ENCODE assay signal across 1 cellular context in genomic region chr17:57440522-57441269, GRCh38.
A peak's percentile ranks its signal among the peaks of the same experiment; 100 is the strongest.
TF ChIP-seq lines count a peak whose summit lies in the region.

No MANE protein-coding gene starts in this region.

TF ChIP-seq in HepG2, 621 proteins besides CTCF, POLR2A, EP300 and RAD21 (continued from another document and continues in another):
- TF ChIP-seq, protein P1, sequence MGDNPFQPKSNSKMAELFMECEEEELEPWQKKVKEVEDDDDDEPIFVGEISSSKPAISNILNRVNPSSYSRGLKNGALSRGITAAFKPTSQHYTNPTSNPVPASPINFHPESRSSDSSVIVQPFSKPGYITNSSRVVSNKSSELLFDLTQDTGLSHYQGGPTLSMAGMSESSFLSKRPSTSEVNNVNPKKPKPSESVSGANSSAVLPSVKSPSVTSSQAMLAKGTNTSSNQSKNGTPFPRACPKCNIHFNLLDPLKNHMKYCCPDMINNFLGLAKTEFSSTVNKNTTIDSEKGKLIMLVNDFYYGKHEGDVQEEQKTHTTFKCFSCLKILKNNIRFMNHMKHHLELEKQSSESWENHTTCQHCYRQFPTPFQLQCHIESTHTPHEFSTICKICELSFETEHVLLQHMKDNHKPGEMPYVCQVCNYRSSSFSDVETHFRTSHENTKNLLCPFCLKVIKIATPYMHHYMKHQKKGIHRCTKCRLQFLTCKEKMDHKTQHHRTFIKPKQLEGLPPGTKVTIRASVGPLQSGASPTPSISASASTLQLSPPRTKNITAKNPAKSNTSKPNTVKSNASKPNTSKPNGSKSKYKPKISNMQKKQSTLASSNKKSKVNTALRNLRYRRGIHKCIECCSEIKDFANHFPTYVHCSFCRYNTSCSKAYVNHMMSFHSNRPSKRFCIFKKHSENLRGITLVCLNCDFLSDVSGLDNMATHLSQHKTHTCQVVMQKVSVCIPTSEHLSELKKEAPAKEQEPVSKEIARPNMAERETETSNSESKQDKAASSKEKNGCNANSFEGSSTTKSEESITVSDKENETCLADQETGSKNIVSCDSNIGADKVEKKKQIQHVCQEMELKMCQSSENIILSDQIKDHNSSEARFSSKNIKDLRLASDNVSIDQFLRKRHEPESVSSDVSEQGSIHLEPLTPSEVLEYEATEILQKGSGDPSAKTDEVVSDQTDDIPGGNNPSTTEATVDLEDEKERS (CRISPR knock-in tag; IDR thresholded peaks at IDR 0.05) = no peak
- no peak for TF ChIP-seq MLXIP (CRISPR knock-in tag; IDR thresholded peaks at IDR 0.05; ENCODE audit: borderline replicate concordance)
- TF ChIP-seq BORCS8-MEF2B (CRISPR knock-in tag; IDR thresholded peaks at IDR 0.05) = no peak
- TF ChIP-seq ZBTB38 (CRISPR knock-in tag; IDR thresholded peaks at IDR 0.05) = peak; percentile 93
- TF ChIP-seq ZNF563 (CRISPR knock-in tag; IDR thresholded peaks at IDR 0.05) = no peak
- no peak for TF ChIP-seq HCFC1 (IDR thresholded peaks at IDR 0.05; ENCODE audit: low read depth, low read length)
- no peak for TF ChIP-seq MAFG (CRISPR knock-in tag; IDR thresholded peaks at IDR 0.05)
- no peak for TF ChIP-seq CENPX (CRISPR knock-in tag; IDR thresholded peaks at IDR 0.05)
- no peak for TF ChIP-seq HNRNPUL1 (IDR thresholded peaks at IDR 0.05; ENCODE audit: low read depth, low read length)
- TF ChIP-seq RBM22 (optimal IDR thresholded peaks at IDR 0.05; ENCODE audit: low read length) = peak; percentile 9
- TF ChIP-seq, protein P2, sequence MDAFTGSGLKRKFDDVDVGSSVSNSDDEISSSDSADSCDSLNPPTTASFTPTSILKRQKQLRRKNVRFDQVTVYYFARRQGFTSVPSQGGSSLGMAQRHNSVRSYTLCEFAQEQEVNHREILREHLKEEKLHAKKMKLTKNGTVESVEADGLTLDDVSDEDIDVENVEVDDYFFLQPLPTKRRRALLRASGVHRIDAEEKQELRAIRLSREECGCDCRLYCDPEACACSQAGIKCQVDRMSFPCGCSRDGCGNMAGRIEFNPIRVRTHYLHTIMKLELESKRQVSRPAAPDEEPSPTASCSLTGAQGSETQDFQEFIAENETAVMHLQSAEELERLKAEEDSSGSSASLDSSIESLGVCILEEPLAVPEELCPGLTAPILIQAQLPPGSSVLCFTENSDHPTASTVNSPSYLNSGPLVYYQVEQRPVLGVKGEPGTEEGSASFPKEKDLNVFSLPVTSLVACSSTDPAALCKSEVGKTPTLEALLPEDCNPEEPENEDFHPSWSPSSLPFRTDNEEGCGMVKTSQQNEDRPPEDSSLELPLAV (CRISPR knock-in tag; conservative IDR thresholded peaks at IDR 0.05; ENCODE audit: low read depth) = no peak
- TF ChIP-seq JUND (CRISPR knock-in tag; IDR thresholded peaks at IDR 0.05) = no peak
- no peak for TF ChIP-seq IRX3 (CRISPR knock-in tag; IDR thresholded peaks at IDR 0.05; ENCODE audit: borderline replicate concordance, low read depth)
- TF ChIP-seq CC2D1A (CRISPR knock-in tag; IDR thresholded peaks at IDR 0.05) = no peak
- no peak for TF ChIP-seq TMF1 (CRISPR knock-in tag; IDR thresholded peaks at IDR 0.05; ENCODE audit: low read depth)
- no peak for TF ChIP-seq ZSCAN25 (CRISPR knock-in tag; IDR thresholded peaks at IDR 0.05)
- TF ChIP-seq PHB2 (IDR thresholded peaks at IDR 0.05; ENCODE audit: partially characterized antibody) = no peak
- no peak for TF ChIP-seq ZNF576 (CRISPR knock-in tag; IDR thresholded peaks at IDR 0.05)
- no peak for TF ChIP-seq JUN (CRISPR knock-in tag; IDR thresholded peaks at IDR 0.05)
- TF ChIP-seq SNAPC5 (CRISPR knock-in tag; IDR thresholded peaks at IDR 0.05; ENCODE audit: borderline replicate concordance) = no peak
- TF ChIP-seq TCF7 (IDR thresholded peaks at IDR 0.05; ENCODE audit: low read depth) = no peak
- TF ChIP-seq NR2F2 (IDR thresholded peaks at IDR 0.05; ENCODE audit: borderline replicate concordance, low read depth) = peak; percentile 21; the same call in 1 of the 2 replicates
- peak; percentile 44; the same call in 1 of the 2 replicates for TF ChIP-seq ZNF598 (CRISPR knock-in tag; IDR thresholded peaks at IDR 0.05; ENCODE audit: borderline replicate concordance)
- TF ChIP-seq FOXC1 (CRISPR knock-in tag; IDR thresholded peaks at IDR 0.05; ENCODE audit: borderline replicate concordance) = 0 out of 2 replicates have a peak, but pooled peaks have one; percentile 54
- TF ChIP-seq ZNF430 (CRISPR knock-in tag; IDR thresholded peaks at IDR 0.05) = no peak
- no peak for TF ChIP-seq ZNF800 (CRISPR knock-in tag; IDR thresholded peaks at IDR 0.05)
- no peak for TF ChIP-seq ZSCAN30 (CRISPR knock-in tag; IDR thresholded peaks at IDR 0.05)
- TF ChIP-seq, protein P3, sequence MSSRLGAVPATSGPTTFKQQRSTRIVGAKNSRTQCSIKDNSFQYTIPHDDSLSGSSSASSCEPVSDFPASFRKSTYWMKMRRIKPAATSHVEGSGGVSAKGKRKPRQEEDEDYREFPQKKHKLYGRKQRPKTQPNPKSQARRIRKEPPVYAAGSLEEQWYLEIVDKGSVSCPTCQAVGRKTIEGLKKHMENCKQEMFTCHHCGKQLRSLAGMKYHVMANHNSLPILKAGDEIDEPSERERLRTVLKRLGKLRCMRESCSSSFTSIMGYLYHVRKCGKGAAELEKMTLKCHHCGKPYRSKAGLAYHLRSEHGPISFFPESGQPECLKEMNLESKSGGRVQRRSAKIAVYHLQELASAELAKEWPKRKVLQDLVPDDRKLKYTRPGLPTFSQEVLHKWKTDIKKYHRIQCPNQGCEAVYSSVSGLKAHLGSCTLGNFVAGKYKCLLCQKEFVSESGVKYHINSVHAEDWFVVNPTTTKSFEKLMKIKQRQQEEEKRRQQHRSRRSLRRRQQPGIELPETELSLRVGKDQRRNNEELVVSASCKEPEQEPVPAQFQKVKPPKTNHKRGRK (CRISPR knock-in tag; IDR thresholded peaks at IDR 0.05) = no peak
- TF ChIP-seq FOXA3 (CRISPR knock-in tag; IDR thresholded peaks at IDR 0.05) = no peak
- no peak for TF ChIP-seq ZNF44 (CRISPR knock-in tag; IDR thresholded peaks at IDR 0.05)
- peak; percentile 55; the same call in 1 of the 2 replicates for TF ChIP-seq ZMYM4 (CRISPR knock-in tag; IDR thresholded peaks at IDR 0.05)
- TF ChIP-seq ZBTB40 (IDR thresholded peaks at IDR 0.05) = no peak
- TF ChIP-seq ZBTB40 (CRISPR knock-in tag; IDR thresholded peaks at IDR 0.05) = no peak
- TF ChIP-seq TBX2 (CRISPR knock-in tag; IDR thresholded peaks at IDR 0.05; ENCODE audit: borderline replicate concordance) = no peak
- TF ChIP-seq POGZ (CRISPR knock-in tag; IDR thresholded peaks at IDR 0.05) = 0 out of 2 replicates have a peak, but pooled peaks have one; percentile 24
- no peak for TF ChIP-seq ZNF546 (CRISPR knock-in tag; conservative IDR thresholded peaks at IDR 0.05)
